In genomic region chr7:94228678-94229077, GRCh38 we compare ENCODE assay signal across 22 cellular contexts.
"Had no signal": no experiment of that assay in that cellular context is flagged by ENCODE, and none has a peak within 500 bp of the region (broad histone marks: within the 10 kb centered on the region; RNA-seq: fewer than 3 reads in every experiment).

No MANE protein-coding gene starts in this region.

- H3K36me3 ChIP-seq: brain microvascular endothelial cell, lower lobe of right lung, pancreas, right lobe of liver had no signal

- FAIRE-seq: endometrium, keratinocyte had no signal

- H3K4me3 ChIP-seq: coronary artery, lower lobe of right lung, pancreas, right lobe of liver, testis had no signal

- ATAC-seq: activated CD8-positive, alpha-beta memory T cell treated with anti-CD3 and anti-CD28 coated beads, Interleukin-2, amount 10 ng/mL, durations not matched to agents 7 days and 5 days; foreskin keratinocyte; lower lobe of right lung; naive thymus-derived CD8-positive, alpha-beta T cell; pancreas; right lobe of liver; stimulated activated memory B cell treated with anti-CD40 and anti-IgM and Interleukin-4, amounts not matched to agents 10 μg/mL and 1 μg/mL and 100 μg/mL, for 72 hours had no signal

- H3K9me3 ChIP-seq: lower lobe of right lung, pancreas, right lobe of liver, testis had no signal

- DNase-seq: activated B cell treated with CpG ODN at 0.5 μM for 24 hours; activated CD4-positive, alpha-beta memory T cell treated with anti-CD3 and anti-CD28 coated beads, Interleukin-2, amount 10 ng/mL, durations not matched to agents 7 days and 5 days; activated CD4-positive, alpha-beta T cell treated with anti-CD3 and anti-CD28 coated beads for 48 hours; activated CD8-positive, alpha-beta memory T cell treated with anti-CD3 and anti-CD28 coated beads, Interleukin-2, amount 10 ng/mL, durations not matched to agents 7 days and 5 days; activated naive CD4-positive, alpha-beta T cell; activated naive CD8-positive, alpha-beta T cell treated with anti-CD3 and anti-CD28 coated beads for 36 hours; amniotic stem cell; brain microvascular endothelial cell; foreskin keratinocyte; glutamatergic neuron; hypothalamus; lower lobe of right lung; naive thymus-derived CD8-positive, alpha-beta T cell; pancreas; right lobe of liver; small intestine; stimulated activated CD4-positive, alpha-beta T cell treated with anti-CD3 and anti-CD28 coated beads, Interleukin-4, amount 100 ng/mL, for 24 hours; testis had no signal

- H3K27ac ChIP-seq: brain microvascular endothelial cell, coronary artery, foreskin keratinocyte, lower lobe of right lung, pancreas, right lobe of liver, testis had no signal

- H3K4me1 ChIP-seq: foreskin keratinocyte, lower lobe of right lung, pancreas, right lobe of liver, testis had no signal

- H3K27me3 ChIP-seq: brain microvascular endothelial cell, pancreas, right lobe of liver, testis had no signal
